1 cellular context compared by ENCODE assay signal in genomic region chr11:33867996-33868645, GRCh38.
TF ChIP-seq lines count a peak whose summit lies in the region.

No MANE protein-coding gene starts in this region.

TF ChIP-seq in H1, 55 proteins besides CTCF, POLR2A, EP300 and RAD21 (continued from another document):
- TF ChIP-seq E2F6 (IDR thresholded peaks at IDR 0.05): no peak
- TF ChIP-seq SIRT6 (IDR thresholded peaks at IDR 0.05; ENCODE audit: low read length): no peak
- TF ChIP-seq GABPA (IDR thresholded peaks at IDR 0.05; ENCODE audit: borderline replicate concordance, insufficient read depth, low read length): no peak
- TF ChIP-seq PHF8 (conservative IDR thresholded peaks at IDR 0.05; ENCODE audit: low read depth, low read length): no peak
- TF ChIP-seq RXRA (IDR thresholded peaks at IDR 0.05; ENCODE audit: insufficient read depth, low read depth, low read length): no peak
